Comparison of ENCODE assay signal across 2 cellular contexts in genomic region chr5:163735069-163735468, GRCh38.
A peak's percentile ranks its signal among the peaks of the same experiment; 100 is the strongest.
TF ChIP-seq lines count a peak whose summit lies in the region.

No MANE protein-coding gene starts in this region.

TF ChIP-seq in HepG2, 621 proteins besides CTCF, POLR2A, EP300 and RAD21 (continued from another document):
- TF ChIP-seq GABPB1 (CRISPR knock-in tag; IDR thresholded peaks at IDR 0.05) (peak; percentile 41; the same call in 1 of the 2 replicates), YEATS4 (CRISPR knock-in tag; IDR thresholded peaks at IDR 0.05; ENCODE audit: borderline replicate concordance) (no peak), GABPA (IDR thresholded peaks at IDR 0.05; ENCODE audit: low read depth, low read length) (peak; percentile 36), GABPA (CRISPR knock-in tag; IDR thresholded peaks at IDR 0.05; ENCODE audit: low read depth) (peak; percentile 66), PAX8 (CRISPR knock-in tag; IDR thresholded peaks at IDR 0.05; ENCODE audit: borderline replicate concordance) (no peak), ZNF451 (CRISPR knock-in tag; IDR thresholded peaks at IDR 0.05) (no peak), GATA4 (IDR thresholded peaks at IDR 0.05; ENCODE audit: borderline replicate concordance, low read depth) (no peak), SRSF4 (IDR thresholded peaks at IDR 0.05; ENCODE audit: low read depth, low read length, poor library complexity, severe bottlenecking) (no peak), REST (IDR thresholded peaks at IDR 0.05; ENCODE audit: borderline replicate concordance in 1 of 2, low read depth in 1 of 2, low read length in 2 of 2) (no peak), ZNF768 (CRISPR knock-in tag; IDR thresholded peaks at IDR 0.05) (no peak), NFKB2 (CRISPR knock-in tag; IDR thresholded peaks at IDR 0.05; ENCODE audit: borderline replicate concordance) (no peak), ARID4A (CRISPR knock-in tag; IDR thresholded peaks at IDR 0.05; ENCODE audit: borderline replicate concordance) (no peak), TCF7L2 (IDR thresholded peaks at IDR 0.05; ENCODE audit: low read depth, low read length) (no peak)
- TF ChIP-seq, protein P1, sequence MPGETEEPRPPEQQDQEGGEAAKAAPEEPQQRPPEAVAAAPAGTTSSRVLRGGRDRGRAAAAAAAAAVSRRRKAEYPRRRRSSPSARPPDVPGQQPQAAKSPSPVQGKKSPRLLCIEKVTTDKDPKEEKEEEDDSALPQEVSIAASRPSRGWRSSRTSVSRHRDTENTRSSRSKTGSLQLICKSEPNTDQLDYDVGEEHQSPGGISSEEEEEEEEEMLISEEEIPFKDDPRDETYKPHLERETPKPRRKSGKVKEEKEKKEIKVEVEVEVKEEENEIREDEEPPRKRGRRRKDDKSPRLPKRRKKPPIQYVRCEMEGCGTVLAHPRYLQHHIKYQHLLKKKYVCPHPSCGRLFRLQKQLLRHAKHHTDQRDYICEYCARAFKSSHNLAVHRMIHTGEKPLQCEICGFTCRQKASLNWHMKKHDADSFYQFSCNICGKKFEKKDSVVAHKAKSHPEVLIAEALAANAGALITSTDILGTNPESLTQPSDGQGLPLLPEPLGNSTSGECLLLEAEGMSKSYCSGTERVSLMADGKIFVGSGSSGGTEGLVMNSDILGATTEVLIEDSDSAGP (CRISPR knock-in tag; IDR thresholded peaks at IDR 0.05; ENCODE audit: borderline replicate concordance) = no peak
TF ChIP-seq in HepG2: peak in this region for 2.

TF ChIP-seq in H1, 55 proteins besides CTCF, POLR2A, EP300 and RAD21:
- TF ChIP-seq, protein P2, sequence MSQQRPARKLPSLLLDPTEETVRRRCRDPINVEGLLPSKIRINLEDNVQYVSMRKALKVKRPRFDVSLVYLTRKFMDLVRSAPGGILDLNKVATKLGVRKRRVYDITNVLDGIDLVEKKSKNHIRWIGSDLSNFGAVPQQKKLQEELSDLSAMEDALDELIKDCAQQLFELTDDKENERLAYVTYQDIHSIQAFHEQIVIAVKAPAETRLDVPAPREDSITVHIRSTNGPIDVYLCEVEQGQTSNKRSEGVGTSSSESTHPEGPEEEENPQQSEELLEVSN (IDR thresholded peaks at IDR 0.05) = no peak
- TF ChIP-seq ASH2L (IDR thresholded peaks at IDR 0.05; ENCODE audit: low read length) (no peak), EZH2 (IDR thresholded peaks at IDR 0.05; ENCODE audit: low read depth, low read length, severe bottlenecking) (no peak), SIX5 (IDR thresholded peaks at IDR 0.05; ENCODE audit: low read depth, low read length) (no peak), SIRT6 (IDR thresholded peaks at IDR 0.05; ENCODE audit: low read length) (no peak)
TF ChIP-seq in H1: peak in this region for 0.
